18 cellular contexts compared by ENCODE assay signal in genomic region chr17:51610155-51610554, GRCh38.
DNase-seq lines count a peak whose midpoint lies in the region; ATAC-seq and TF ChIP-seq lines count a peak whose summit lies in the region.
"Had no signal": no experiment of that assay in that cellular context is flagged by ENCODE, and none has a peak within 500 bp of the region (broad histone marks: within the 10 kb centered on the region; RNA-seq: fewer than 3 reads in every experiment).

No MANE protein-coding gene starts in this region.

- WGBS in prostate gland: 87% methylated on average over 4 of the region's 4 CpGs

- no peaks in the 10 kb centered on the region for H3K27me3 ChIP-seq in prostate gland (replicated peaks; ENCODE audit: insufficient read depth)

- H3K4me3 Mint-ChIP-seq in naive thymus-derived CD8-positive, alpha-beta T cell: no peak overlapping the region
- H3K4me3 Mint-ChIP-seq: CD4-positive, alpha-beta T cell; H9; IgD-negative memory B cell had no signal

- peak overlapping the region in 8 of 10 donors; percentile 1 to 82 (median 34) for H3K27ac Mint-ChIP-seq in naive thymus-derived CD8-positive, alpha-beta T cell
- H3K27ac Mint-ChIP-seq: CD4-positive, alpha-beta T cell; H9; IgD-negative memory B cell had no signal

- no peaks in the 10 kb centered on the region for H3K9me3 ChIP-seq in prostate gland
- H3K9me3 ChIP-seq: A549 had no signal

- H3K27me3 Mint-ChIP-seq in naive thymus-derived CD8-positive, alpha-beta T cell: peaks cover 0 to 3% (median 0%) of the 10 kb centered on the region in 5 donors
- H3K27me3 Mint-ChIP-seq: CD4-positive, alpha-beta T cell; IgD-negative memory B cell had no signal

- H3K4me3 ChIP-seq in prostate gland: no peak overlapping the region
- H3K4me3 ChIP-seq: A549 had no signal

- POLR2A ChIA-PET in naive thymus-derived CD8-positive, alpha-beta T cell (lab: Charles Lee): no interaction called here

- peaks cover 0 to 8% (median 5%) of the 10 kb centered on the region in 4 donors for H3K4me1 Mint-ChIP-seq in naive thymus-derived CD8-positive, alpha-beta T cell
- H3K4me1 Mint-ChIP-seq: IgD-negative memory B cell had no signal

- DNase-seq in DMS53 (lab: John Stamatoyannopoulos, UW): peak; percentile 18
- DNase-seq in DMS53 treated with DMSO at 0.1 percent for 48 hours (lab: John Stamatoyannopoulos, UW; ENCODE audit: unreplicated experiment): no peak
- peak; percentile 12 for DNase-seq in NCI-H524 treated with DMSO at 0.1 percent for 48 hours (lab: John Stamatoyannopoulos, UW)
- no peak for DNase-seq in naive thymus-derived CD8-positive, alpha-beta T cell
- no peak for DNase-seq in prostate gland (ENCODE audit: low spot score)
- no peak for DNase-seq in stimulated activated CD8-positive, alpha-beta memory T cell treated with anti-CD3 and anti-CD28 coated beads, Interleukin-4, amount 100 ng/mL, for 48 hours
- DNase-seq in HPDE6-E6E7 (ENCODE audit: extremely low spot score): no peak
- DNase-seq: AML-193; CD4-positive, alpha-beta T cell; DMS153; GDM1; H9; KG1 had no signal

- TF ChIP-seq CTCF in prostate gland (IDR thresholded peaks at IDR 0.05): no peak

- no peaks in the 10 kb centered on the region for H3K4me1 ChIP-seq in prostate gland (replicated peaks)

- no peaks in the 10 kb centered on the region for H3K9me3 Mint-ChIP-seq in naive thymus-derived CD8-positive, alpha-beta T cell
- H3K9me3 Mint-ChIP-seq: CD4-positive, alpha-beta T cell; IgD-negative memory B cell had no signal

- TF ChIP-seq POLR2A in prostate gland (IDR thresholded peaks at IDR 0.05): no peak

- ATAC-seq in naive thymus-derived CD8-positive, alpha-beta T cell: no peak
- ATAC-seq: A549, HepG2 had no signal

- H3K36me3 Mint-ChIP-seq in naive thymus-derived CD8-positive, alpha-beta T cell: no peaks in the 10 kb centered on the region
- H3K36me3 Mint-ChIP-seq: IgD-negative memory B cell had no signal

- H3K27ac ChIP-seq in prostate gland: no peak overlapping the region
- H3K27ac ChIP-seq: 22Rv1, A549, C4-2B had no signal

- intact Hi-C loops in prostate gland (cut with DNase I): no loop called here

- no peaks in the 10 kb centered on the region for H3K36me3 ChIP-seq in prostate gland

Comparison
In these comparisons a context has a peak if more than half of its experiments do, and no peak if none do; other contexts are left out.
1. DNase-seq: peak in DMS53 (single experiment) and NCI-H524 treated with DMSO at 0.1 percent for 48 hours (single experiment); none in DMS53 treated with DMSO at 0.1 percent for 48 hours (single experiment), naive thymus-derived CD8-positive, alpha-beta T cell (0 of 10), prostate gland (single experiment), stimulated activated CD8-positive, alpha-beta memory T cell treated with anti-CD3 and anti-CD28 coated beads, Interleukin-4, amount 100 ng/mL, for 48 hours (single experiment) and HPDE6-E6E7 (single experiment).